ENCODE assay signal across 11 cellular contexts in genomic region chr5:3596261-3596825, GRCh38. TPM values are rescaled to one million over a fixed set of nuclear protein-coding genes. Genes with fewer than 3 reads are reported as not detected.
DNase-seq lines count a peak whose midpoint lies in the region; ATAC-seq lines count a peak whose summit lies in the region.
"Had no signal": no experiment of that assay in that cellular context is flagged by ENCODE, and none has a peak within 500 bp of the region (broad histone marks: within the 10 kb centered on the region; RNA-seq: fewer than 3 reads in every experiment).

No MANE protein-coding gene starts in this region.

- no peaks in the 10 kb centered on the region for H3K4me1 Mint-ChIP-seq in T-helper 17 cell
- H3K4me1 Mint-ChIP-seq in effector memory CD8-positive, alpha-beta T cell (ENCODE audit: low read depth in 2 of 2), result peaks cover 0 to 2% of the 10 kb centered on the region in 2 donors

- H4K91ac ChIP-seq in trophoblast cell (ENCODE audit: low read depth, low read length), result no peak overlapping the region

- H3F3A ChIP-seq in GM23248 (ENCODE audit: insufficient read depth), result 0 out of 2 replicates have a peak, but pooled peaks cover 9% of the 10 kb centered on the region

- H2BK5ac ChIP-seq in trophoblast cell (ENCODE audit: low read depth, low read length, poor library complexity), result no peak overlapping the region

- WGBS in GM23248 (ENCODE audit: low coverage in 1 of 2, low lambda C conversion rate in 2 of 2, missing lambda C conversion rate in 2 of 2), 2 experiments, result 0 to 1% methylated on average over 49 to 52 of the region's 63 CpGs
- no CpG with 5 or more reads among the region's 63 CpGs for WGBS in iPS DF 6.9 (ENCODE audit: insufficient coverage, insufficient read length)
- no CpG with 5 or more reads among the region's 63 CpGs for WGBS in trophoblast cell (ENCODE audit: extremely low coverage, insufficient coverage, insufficient read length)

- H4K20me1 ChIP-seq in GM23248 (ENCODE audit: insufficient read depth), result no peaks in the 10 kb centered on the region

- no peak overlapping the region for H3K27ac Mint-ChIP-seq in T-helper 17 cell
- no peak overlapping the region for H3K27ac Mint-ChIP-seq in effector memory CD8-positive, alpha-beta T cell
- H3K27ac Mint-ChIP-seq: stimulated activated naive CD8-positive, alpha-beta T cell treated with anti-CD3 and anti-CD28 coated beads, Interleukin-15, Interleukin-2, amounts not matched to agents 100 ng/mL and 50 ng/mL, for 24 hours had no signal

- H3K27me3 Mint-ChIP-seq in T-helper 17 cell, result peaks cover 56% of the 10 kb centered on the region
- peaks cover 34 to 66% of the 10 kb centered on the region in 2 donors for H3K27me3 Mint-ChIP-seq in effector memory CD8-positive, alpha-beta T cell

- no peak overlapping the region for H2BK12ac ChIP-seq in trophoblast cell (ENCODE audit: low read length)

- peaks cover 53% of the 10 kb centered on the region for H3K79me2 ChIP-seq in GM23248 (ENCODE audit: insufficient read depth)
- H3K79me2 ChIP-seq in trophoblast cell (ENCODE audit: control insufficient read depth, insufficient read depth, low read length, poor library complexity), result no peaks in the 10 kb centered on the region

- no peak overlapping the region for H3K23ac ChIP-seq in trophoblast cell (ENCODE audit: low read length)

- DNase-seq in GM23248 (peak; percentile 78), T-helper 17 cell (no peak), iPS DF 6.9 (ENCODE audit: low read depth, low spot score) (no peak), trophoblast cell (no peak), SKM-1 (lab: John Stamatoyannopoulos, UW; ENCODE audit: unreplicated experiment) (no peak)
- no peak for DNase-seq in effector memory CD8-positive, alpha-beta T cell
- DNase-seq: COR-L47 had no signal

- H3K36me3 Mint-ChIP-seq in T-helper 17 cell (ENCODE audit: low read depth), result peaks cover 9% of the 10 kb centered on the region
- no peaks in the 10 kb centered on the region for H3K36me3 Mint-ChIP-seq in effector memory CD8-positive, alpha-beta T cell (ENCODE audit: insufficient read depth)

- H3K9me3 Mint-ChIP-seq in effector memory CD8-positive, alpha-beta T cell, result peaks cover 2 to 5% of the 10 kb centered on the region in 2 donors
- H3K9me3 Mint-ChIP-seq: stimulated activated naive CD8-positive, alpha-beta T cell treated with anti-CD3 and anti-CD28 coated beads, Interleukin-15, Interleukin-2, amounts not matched to agents 100 ng/mL and 50 ng/mL, for 24 hours had no signal

- H4K12ac ChIP-seq in trophoblast cell (ENCODE audit: low read depth, low read length), result no peak overlapping the region

- H4K8ac ChIP-seq in trophoblast cell (ENCODE audit: low read depth, low read length), result no peak overlapping the region

- H2AK5ac ChIP-seq in trophoblast cell (ENCODE audit: low read length), result no peak overlapping the region

- H3K27me3 ChIP-seq in GM23248 (replicated peaks; ENCODE audit: insufficient read depth), result 0 out of 2 replicates have a peak, but pooled peaks cover 4% of the 10 kb centered on the region
- peaks cover 82% of the 10 kb centered on the region for H3K27me3 ChIP-seq in iPS DF 6.9 (ENCODE audit: control insufficient read depth, insufficient read depth, low read length)
- H3K27me3 ChIP-seq in trophoblast cell (ENCODE audit: insufficient read depth, low read length), result peaks cover 95% of the 10 kb centered on the region

- peak overlapping the region; percentile 28 for H3K4me3 Mint-ChIP-seq in T-helper 17 cell
- no peak overlapping the region for H3K4me3 Mint-ChIP-seq in effector memory CD8-positive, alpha-beta T cell

- H3K27ac ChIP-seq in GM23248 (peak overlapping the region; percentile 78), iPS DF 6.9 (ENCODE audit: low read length) (no peak overlapping the region), trophoblast cell (ENCODE audit: low read depth, low read length) (no peak overlapping the region)
- H3K27ac ChIP-seq: HL-60 had no signal

- H3K79me1 ChIP-seq in trophoblast cell (ENCODE audit: low read length), result no peaks in the 10 kb centered on the region

- in situ Hi-C loops in GM23248 (cut with MboI), result no loop called here

- H3K4me3 ChIP-seq in GM23248 (peak overlapping the region; percentile 84), iPS DF 6.9 (ENCODE audit: low read length) (peak overlapping the region; percentile 18; the same call in 1 of the 2 replicates), trophoblast cell (ENCODE audit: low read depth, low read length) (no peak overlapping the region)
- H3K4me3 ChIP-seq: GM12878 had no signal

- no peak overlapping the region for H2BK120ac ChIP-seq in trophoblast cell (ENCODE audit: insufficient read depth, low read length, poor library complexity)

- H3K9me2 ChIP-seq in GM23248 (ENCODE audit: insufficient read depth), result no peaks in the 10 kb centered on the region

- ATAC-seq in T-helper 17 cell (no peak), HG02588 (IDR thresholded peaks at IDR 0.05; ENCODE audit: unreplicated experiment) (no peak)
- ATAC-seq in effector memory CD8-positive, alpha-beta T cell (replicated peaks), result no peak
- ATAC-seq: GM12878 had no signal

- H3K4ac ChIP-seq in trophoblast cell (ENCODE audit: low read depth, low read length), result no peak overlapping the region

- H3K4me2 ChIP-seq in GM23248 (ENCODE audit: unreplicated experiment), result peak overlapping the region; percentile 98
- H3K4me2 ChIP-seq in trophoblast cell (ENCODE audit: low read length), result peak overlapping the region; percentile 35

- no peak overlapping the region for H3K18ac ChIP-seq in trophoblast cell (ENCODE audit: low read length)

- H3K9me3 ChIP-seq in GM23248 (ENCODE audit: low read depth) (no peaks in the 10 kb centered on the region), T-helper 17 cell (ENCODE audit: control insufficient read depth, low read length, poor library complexity, severe bottlenecking) (no peaks in the 10 kb centered on the region), iPS DF 6.9 (ENCODE audit: control insufficient read depth, insufficient read depth, low read length) (no peaks in the 10 kb centered on the region), trophoblast cell (ENCODE audit: insufficient read depth, low read depth, low read length) (peaks cover 7% of the 10 kb centered on the region)

- H3K9ac ChIP-seq in GM23248 (peak overlapping the region; percentile 89), trophoblast cell (ENCODE audit: low read length) (no peak overlapping the region)

- no peaks in the 10 kb centered on the region for H3K36me3 ChIP-seq in GM23248 (ENCODE audit: low read depth)
- no peaks in the 10 kb centered on the region for H3K36me3 ChIP-seq in iPS DF 6.9 (ENCODE audit: control insufficient read depth, insufficient read depth, low read length)
- no peaks in the 10 kb centered on the region for H3K36me3 ChIP-seq in trophoblast cell (ENCODE audit: control insufficient read depth in 1 of 2, insufficient read depth in 2 of 2, low read length in 2 of 2)

- H3K4me1 ChIP-seq in GM23248 (ENCODE audit: insufficient read depth), result no peaks in the 10 kb centered on the region
- peaks cover 20% of the 10 kb centered on the region for H3K4me1 ChIP-seq in iPS DF 6.9 (ENCODE audit: control insufficient read depth, insufficient read depth, low read length)
- H3K4me1 ChIP-seq in trophoblast cell (ENCODE audit: control insufficient read depth in 1 of 2, insufficient read depth in 2 of 2, low read length in 2 of 2), result peaks cover 4 to 10% of the 10 kb centered on the region in 2 experiments

- H2AFZ ChIP-seq in GM23248 (peak overlapping the region; percentile 13), trophoblast cell (ENCODE audit: insufficient read depth, low read length, poor library complexity) (no peak overlapping the region)

- H3K14ac ChIP-seq in trophoblast cell (ENCODE audit: low read length), result no peak overlapping the region

RNA-seq across cellular contexts. Expression of gene IRX1, which starts 0.7 kb away (rescaled TPM):
- total RNA-seq in GM23248 (2014; rRNA removed; shearing (Covaris generic)), result 25.9 and 32.5 TPM in 2 replicates
- 1.3 and 1.6 TPM in 2 replicates for polyA plus RNA-seq in GM23248 (2016; fragmentation: Nextera tagmentation; extraction: Ambion mirVana)
- not detected for total RNA-seq in T-helper 17 cell
- polyA plus RNA-seq in trophoblast cell (2013), result 0.21 and 0.26 TPM in 2 replicates
- total RNA-seq: GM12878 had no signal
- polyA plus RNA-seq: GM12878 had no signal

Comparison
In these comparisons a context has a peak if more than half of its experiments do, and no peak if none do; other contexts are left out.
1. RNA of gene IRX1, which starts 0.7 kb away (total RNA-seq): 25.9 to 32.5 TPM in GM23248; not detected in T-helper 17 cell; every median in the first group is over 10 times any median in the second.